10 cellular contexts compared by ENCODE assay signal in the genomic region with DNA sequence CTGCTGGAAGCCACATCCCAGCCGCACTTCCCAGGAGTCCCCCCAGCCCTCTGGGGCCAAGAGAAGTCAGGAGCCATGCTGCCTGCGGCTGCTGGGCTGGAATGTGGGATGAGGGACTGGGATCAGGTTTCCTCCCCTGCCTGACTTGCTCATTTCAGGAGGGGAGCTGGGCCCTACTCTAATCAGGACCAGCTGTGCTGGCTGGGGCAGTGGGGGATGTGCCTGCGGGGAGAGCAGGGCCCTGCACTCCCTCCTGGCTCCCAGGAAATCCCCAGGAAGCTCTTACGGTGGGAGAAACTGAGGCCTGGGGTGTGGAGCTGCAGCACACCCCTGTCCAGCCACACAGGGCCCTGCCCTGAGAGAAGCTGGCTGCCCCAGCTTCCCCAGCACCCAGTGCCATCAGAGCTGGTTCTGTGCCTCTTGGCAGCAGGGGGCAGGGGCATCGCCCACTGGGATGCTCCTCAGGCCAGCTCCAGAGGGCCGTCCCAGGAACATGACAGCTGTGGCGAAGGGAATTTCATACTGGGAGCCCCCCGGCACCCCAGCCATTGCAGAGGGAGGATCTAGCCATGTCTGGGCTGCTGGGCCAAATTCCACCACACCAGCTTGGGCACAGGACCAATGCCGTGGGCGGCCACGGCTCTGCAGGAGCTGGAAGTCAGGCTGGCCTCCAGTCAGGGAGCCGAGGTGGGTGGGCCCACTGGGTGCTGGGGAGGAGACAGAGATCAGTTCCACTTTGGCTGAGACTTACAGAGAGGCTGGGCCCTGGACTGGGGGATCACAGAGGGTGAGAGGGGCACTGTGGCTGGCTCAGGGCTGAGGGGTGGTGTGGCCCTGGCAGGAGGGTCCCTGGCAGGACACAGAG. TPM values are rescaled to one million over a fixed set of nuclear protein-coding genes. Genes with fewer than 3 reads are reported as not detected.
A peak's percentile ranks its signal among the peaks of the same experiment; 100 is the strongest.
DNase-seq lines count a peak whose midpoint lies in the region; ATAC-seq and TF ChIP-seq lines count a peak whose summit lies in the region.
"Had no signal": no experiment of that assay in that cellular context is flagged by ENCODE, and none has a peak within 500 bp of the region (broad histone marks: within the 10 kb centered on the region; RNA-seq: fewer than 3 reads in every experiment).

No MANE protein-coding gene starts in this region.

- H3K9me3 ChIP-seq in mucosa of descending colon, result no peaks in the 10 kb centered on the region

- H3K4me1 ChIP-seq in mucosa of descending colon (ENCODE audit: low read depth), result peaks cover 3% of the 10 kb centered on the region

- intact Hi-C loops in mucosa of descending colon (cut with DNase I, micrococcal nuclease), result no loop called here

- no peak for TF ChIP-seq CTCF in mucosa of descending colon (IDR thresholded peaks at IDR 0.05)

- no peaks in the 10 kb centered on the region for H3K36me3 ChIP-seq in mucosa of descending colon (ENCODE audit: low read depth)

- ATAC-seq in mucosa of descending colon, result peak; percentile 32
- no peak for ATAC-seq in HG03039 (IDR thresholded peaks at IDR 0.05; ENCODE audit: unreplicated experiment)
- ATAC-seq in GM21447 (IDR thresholded peaks at IDR 0.05; ENCODE audit: unreplicated experiment), result no peak

- H3K4me3 ChIP-seq in mucosa of descending colon, result no peak overlapping the region

- DNase-seq in AG08395 (ENCODE audit: low spot score) (peak; percentile 93), NCI-H146 (lab: John Stamatoyannopoulos, UW) (peak; percentile 42), dedifferentiated amniotic fluid mesenchymal stem cell (ENCODE audit: extremely low spot score) (peak; percentile 92), mucosa of descending colon (peak in 1 of 3 donors; percentile 60), hippocampal formation (lab: John Stamatoyannopoulos, UW) (no peak), activated gamma-delta T cell (lab: John Stamatoyannopoulos, UW) (no peak)
- DNase-seq: activated T-cell treated with anti-CD3 and anti-CD28 coated beads, Interleukin-2, amount 50 U/mL, for 24 hours had no signal

RNA-seq across cellular contexts. Expression of gene PRSS38, which starts 21.3 kb away (rescaled TPM):
- total RNA-seq in mucosa of descending colon, result not detected
- total RNA-seq: NCI-H460 had no signal

RNA-seq across cellular contexts. Expression of gene SNAP47, which starts 58.9 kb away (rescaled TPM):
- 10 to 100 TPM; 16.4 to 31.9 (median 27.6) TPM for total RNA-seq in mucosa of descending colon

RNA-seq across cellular contexts. Expression of gene JMJD4, which starts 59.1 kb away (rescaled TPM):
- 10 to 100 TPM; 12.3 to 18.1 (median 13.8) TPM for total RNA-seq in mucosa of descending colon

Comparison
In these comparisons a context has a peak if more than half of its experiments do, and no peak if none do; other contexts are left out.
1. DNase-seq: peak in AG08395 (single experiment), NCI-H146 (single experiment) and dedifferentiated amniotic fluid mesenchymal stem cell (single experiment); none in hippocampal formation (0 of 2) and activated gamma-delta T cell (single experiment).